9 cellular contexts compared by ENCODE assay signal in the genomic region with DNA sequence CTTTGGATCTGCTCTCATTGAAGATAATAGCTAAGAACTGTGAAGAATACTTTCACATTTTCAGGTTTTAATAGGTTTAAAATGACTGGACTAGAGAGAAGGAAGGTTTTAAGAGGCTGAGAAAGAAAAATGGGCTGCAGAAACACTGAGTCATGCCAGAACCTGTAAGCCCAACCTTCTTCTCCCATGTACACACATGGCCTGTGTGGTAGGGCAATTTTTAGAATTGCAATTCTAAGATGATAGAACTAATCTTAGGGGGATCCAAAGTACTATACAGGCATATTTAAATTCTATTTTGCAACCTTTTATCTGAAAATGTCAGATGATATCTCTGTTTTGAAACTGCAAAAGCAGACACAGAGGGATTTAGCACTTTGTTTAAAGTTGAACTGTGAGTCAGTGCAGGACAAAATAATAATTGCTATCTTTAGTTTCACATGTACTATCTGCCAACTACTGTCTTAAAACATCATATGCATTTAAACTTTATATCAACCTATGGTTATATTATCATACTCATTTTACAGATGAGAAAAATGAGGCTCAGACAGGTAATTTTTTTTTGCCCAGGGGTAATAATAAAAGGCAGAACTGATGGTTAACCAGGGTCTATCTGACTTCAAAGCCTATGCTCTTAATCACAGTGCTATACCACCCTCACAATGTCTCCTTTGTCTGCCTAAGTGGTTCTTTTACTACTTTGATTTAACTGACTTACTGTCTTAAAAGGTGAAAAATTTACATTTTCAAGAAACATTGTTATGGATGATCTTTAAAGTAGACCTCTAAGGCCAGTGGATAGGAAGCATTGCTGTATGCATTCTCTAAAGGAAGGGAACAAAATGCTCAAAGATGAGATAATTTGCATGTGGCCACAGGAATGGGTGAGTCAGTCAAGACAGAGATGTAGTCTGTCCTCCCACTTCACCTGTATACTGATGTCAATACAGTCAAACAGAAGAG. TPM values are rescaled to one million over a fixed set of nuclear protein-coding genes. Genes with fewer than 3 reads are reported as not detected.
DNase-seq lines count a peak whose midpoint lies in the region; ATAC-seq and TF ChIP-seq lines count a peak whose summit lies in the region.
"Had no signal": no experiment of that assay in that cellular context is flagged by ENCODE, and none has a peak within 500 bp of the region (broad histone marks: within the 10 kb centered on the region; RNA-seq: fewer than 3 reads in every experiment).

No MANE protein-coding gene starts in this region.

- ATAC-seq in HG02981 (IDR thresholded peaks at IDR 0.05; ENCODE audit: unreplicated experiment) = peak; percentile 83
- ATAC-seq in WTC11 = peak; percentile 94

- H3K9me3 Mint-ChIP-seq in T-helper 2 cell treated with Interferon-gamma antibody and Interleukin-4, amounts not matched to agents 5 μg/mL and 100 μg/mL, for 36 hours = no peaks in the 10 kb centered on the region
- H3K9me3 Mint-ChIP-seq in WTC11 (no peaks in the 10 kb centered on the region), HFFc6 (no peaks in the 10 kb centered on the region)

- H3K27me3 Mint-ChIP-seq in T-helper 2 cell treated with Interferon-gamma antibody and Interleukin-4, amounts not matched to agents 5 μg/mL and 100 μg/mL, for 36 hours (ENCODE audit: low read depth) = peaks cover 5% of the 10 kb centered on the region
- no peaks in the 10 kb centered on the region for H3K27me3 Mint-ChIP-seq in WTC11 (ENCODE audit: low read depth)
- peaks cover 8% of the 10 kb centered on the region; the same call in 1 of the 2 replicates for H3K27me3 Mint-ChIP-seq in HFFc6 (ENCODE audit: insufficient read depth)

- no peaks in the 10 kb centered on the region for H3K9me3 ChIP-seq in transverse colon

- POLR2A ChIA-PET in WTC11 (lab: Charles Lee) = no interaction called here

- no peaks in the 10 kb centered on the region for H3K36me3 ChIP-seq in transverse colon

- no peak overlapping the region for H3K27ac ChIP-seq in transverse colon

- in situ Hi-C loops in transverse colon (cut with MboI; ENCODE audit: low pct_ligation_motif_present in 1 of 4, low pct_unique_long_range_greater_than_20kb in 1 of 4, low sequenced_read_pairs in 3 of 4) = no loop called here

- TF ChIP-seq POLR2A in transverse colon (IDR thresholded peaks at IDR 0.05) = no peak

- peaks cover 28% of the 10 kb centered on the region for H3K4me1 Mint-ChIP-seq in T-helper 2 cell treated with Interferon-gamma antibody and Interleukin-4, amounts not matched to agents 5 μg/mL and 100 μg/mL, for 36 hours (ENCODE audit: low read depth)
- H3K4me1 Mint-ChIP-seq in WTC11 (peaks cover 88% of the 10 kb centered on the region), HFFc6 (ENCODE audit: low read depth) (no peaks in the 10 kb centered on the region)

- CTCF ChIA-PET in WTC11 (lab: Charles Lee) = interaction anchor here (1.0 kb wide), 1 partner anchor 10 kb away, joined by 3 read pairs; no protein-coding TSS in a partner anchor

- H3K4me3 Mint-ChIP-seq in T-helper 2 cell treated with Interferon-gamma antibody and Interleukin-4, amounts not matched to agents 5 μg/mL and 100 μg/mL, for 36 hours = no peak overlapping the region
- no peak overlapping the region for H3K4me3 Mint-ChIP-seq in WTC11
- no peak overlapping the region for H3K4me3 Mint-ChIP-seq in HFFc6

- intact Hi-C loops in transverse colon (cut with DNase I; ENCODE audit: low total_unique reads) = no loop called here

- H3K4me3 ChIP-seq in transverse colon = no peak overlapping the region

- no peaks in the 10 kb centered on the region for H3K27me3 ChIP-seq in transverse colon

- no peaks in the 10 kb centered on the region for H3K4me1 ChIP-seq in transverse colon

- peak overlapping the region; percentile 45 for H3K27ac Mint-ChIP-seq in T-helper 2 cell treated with Interferon-gamma antibody and Interleukin-4, amounts not matched to agents 5 μg/mL and 100 μg/mL, for 36 hours
- H3K27ac Mint-ChIP-seq in WTC11 (peak overlapping the region; percentile 55), HFFc6 (no peak overlapping the region)

- TF ChIP-seq EP300 in transverse colon (IDR thresholded peaks at IDR 0.05; ENCODE audit: low read depth) = no peak

- TF ChIP-seq CTCF in WTC11 (IDR thresholded peaks at IDR 0.05) (no peak), HFFc6 (IDR thresholded peaks at IDR 0.05) (no peak), transverse colon (IDR thresholded peaks at IDR 0.05) (no peak)

- H3K36me3 Mint-ChIP-seq in T-helper 2 cell treated with Interferon-gamma antibody and Interleukin-4, amounts not matched to agents 5 μg/mL and 100 μg/mL, for 36 hours (ENCODE audit: low read depth) = no peaks in the 10 kb centered on the region
- H3K36me3 Mint-ChIP-seq in WTC11 (no peaks in the 10 kb centered on the region), HFFc6 (ENCODE audit: low read depth) (no peaks in the 10 kb centered on the region)

- peak; percentile 13 for DNase-seq in T-helper 2 cell treated with Interferon-gamma antibody and Interleukin-4, amounts not matched to agents 5 μg/mL and 100 μg/mL, for 36 hours (ENCODE audit: low spot score)
- no peak for DNase-seq in T-helper 2 cell
- DNase-seq in WTC11 (ENCODE audit: low spot score) = no peak
- DNase-seq in renal cortical epithelial cell (ENCODE audit: low read depth) = peak; percentile 53
- DNase-seq in cerebellum (ENCODE audit: low spot score) = no peak
- no peak for DNase-seq in HFFc6
- no peak for DNase-seq in transverse colon
- DNase-seq: activated effector memory CD4-positive, alpha-beta T cell treated with Interleukin-2 at 50 U/mL for 16 hours had no signal

TF ChIP-seq in WTC11, 78 proteins besides CTCF, POLR2A, EP300 and RAD21:
- no peak for TF ChIP-seq MXD4 (CRISPR knock-in tag; IDR thresholded peaks at IDR 0.05; ENCODE audit: borderline replicate concordance)
- TF ChIP-seq, protein P1, sequence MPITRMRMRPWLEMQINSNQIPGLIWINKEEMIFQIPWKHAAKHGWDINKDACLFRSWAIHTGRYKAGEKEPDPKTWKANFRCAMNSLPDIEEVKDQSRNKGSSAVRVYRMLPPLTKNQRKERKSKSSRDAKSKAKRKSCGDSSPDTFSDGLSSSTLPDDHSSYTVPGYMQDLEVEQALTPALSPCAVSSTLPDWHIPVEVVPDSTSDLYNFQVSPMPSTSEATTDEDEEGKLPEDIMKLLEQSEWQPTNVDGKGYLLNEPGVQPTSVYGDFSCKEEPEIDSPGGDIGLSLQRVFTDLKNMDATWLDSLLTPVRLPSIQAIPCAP (CRISPR knock-in tag; IDR thresholded peaks at IDR 0.05) = no peak
- 0 out of 2 replicates have a peak, but pooled peaks have one; percentile 25 for TF ChIP-seq ZNF232 (CRISPR knock-in tag; IDR thresholded peaks at IDR 0.05)
- TF ChIP-seq, protein P2, sequence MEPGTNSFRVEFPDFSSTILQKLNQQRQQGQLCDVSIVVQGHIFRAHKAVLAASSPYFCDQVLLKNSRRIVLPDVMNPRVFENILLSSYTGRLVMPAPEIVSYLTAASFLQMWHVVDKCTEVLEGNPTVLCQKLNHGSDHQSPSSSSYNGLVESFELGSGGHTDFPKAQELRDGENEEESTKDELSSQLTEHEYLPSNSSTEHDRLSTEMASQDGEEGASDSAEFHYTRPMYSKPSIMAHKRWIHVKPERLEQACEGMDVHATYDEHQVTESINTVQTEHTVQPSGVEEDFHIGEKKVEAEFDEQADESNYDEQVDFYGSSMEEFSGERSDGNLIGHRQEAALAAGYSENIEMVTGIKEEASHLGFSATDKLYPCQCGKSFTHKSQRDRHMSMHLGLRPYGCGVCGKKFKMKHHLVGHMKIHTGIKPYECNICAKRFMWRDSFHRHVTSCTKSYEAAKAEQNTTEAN (CRISPR knock-in tag; IDR thresholded peaks at IDR 0.05) = 0 out of 2 replicates have a peak, but pooled peaks have one; percentile 23
- no peak for TF ChIP-seq TP53 (CRISPR knock-in tag; IDR thresholded peaks at IDR 0.05)
- TF ChIP-seq, protein P3, sequence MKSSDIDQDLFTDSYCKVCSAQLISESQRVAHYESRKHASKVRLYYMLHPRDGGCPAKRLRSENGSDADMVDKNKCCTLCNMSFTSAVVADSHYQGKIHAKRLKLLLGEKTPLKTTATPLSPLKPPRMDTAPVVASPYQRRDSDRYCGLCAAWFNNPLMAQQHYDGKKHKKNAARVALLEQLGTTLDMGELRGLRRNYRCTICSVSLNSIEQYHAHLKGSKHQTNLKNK (CRISPR knock-in tag; IDR thresholded peaks at IDR 0.05) = peak; percentile 95
- no peak for TF ChIP-seq ETV6 (CRISPR knock-in tag; IDR thresholded peaks at IDR 0.05)
- peak; percentile 46; the same call in 1 of the 2 replicates for TF ChIP-seq JAZF1 (CRISPR knock-in tag; IDR thresholded peaks at IDR 0.05)

RNA-seq across cellular contexts. Expression of gene TMPRSS11E, which starts 4.3 kb away (rescaled TPM):
- total RNA-seq in WTC11 (2021) (1.9 to 3.5 TPM (median 2.9 TPM) in 3 replicates), renal cortical epithelial cell (2.4 TPM in 1 of 2 replicates, not detected in the other), cerebellum (not detected), transverse colon (not detected)
- not detected for total RNA-seq in HFFc6 (2021; fragmentation: NEBNext Ultra II Directional; extraction: Animal tissue kit (Norgen Biotek cat#: 25700))

Comparison
In these comparisons a context has a peak if more than half of its experiments do, and no peak if none do; other contexts are left out.
1. DNase-seq: peak in T-helper 2 cell treated with Interferon-gamma antibody and Interleukin-4, amounts not matched to agents 5 μg/mL and 100 μg/mL, for 36 hours (single experiment) and renal cortical epithelial cell (single experiment); none in T-helper 2 cell (0 of 5), WTC11 (single experiment), cerebellum (single experiment), HFFc6 (single experiment) and transverse colon (single experiment).